In genomic region chrY:14410549-14411030, GRCh38 we compare ENCODE assay signal across 5 cellular contexts.
A peak's percentile ranks its signal among the peaks of the same experiment; 100 is the strongest.
DNase-seq lines count a peak whose midpoint lies in the region; ATAC-seq, FAIRE-seq and TF ChIP-seq lines count a peak whose summit lies in the region.
"Not testable (repeated sequence)": the region's sequence is repeated elsewhere in the genome, so short reads cannot be mapped to it uniquely, and the experiment has no call there.

No MANE protein-coding gene starts in this region.

- ATAC-seq in GM23338, result peak; percentile 46; the same call in 2 of the 3 replicates
- not testable (repeated sequence) for ATAC-seq in T-helper 17 cell

- not testable (repeated sequence) for H3K14ac ChIP-seq in H1 (ENCODE audit: insufficient read length)

- H2AFZ ChIP-seq in GM23338; H1 (ENCODE audit: low read length): not testable (repeated sequence)

- H3K4ac ChIP-seq in H1 (replicated peaks; ENCODE audit: insufficient read length, low read depth, low read length), result not testable (repeated sequence)

- not testable (repeated sequence) for H3F3A ChIP-seq in GM23338 (replicated peaks; ENCODE audit: low read depth)

- peak overlapping the region; percentile 39 for H3K4me3 ChIP-seq in GM23338
- not testable (repeated sequence) for H3K4me3 ChIP-seq in H1 (ENCODE audit: extremely low read depth in 1 of 4, insufficient read depth in 2 of 4, low read depth in 3 of 4, low read length in 4 of 4); iPS DF 6.9 (ENCODE audit: low read length)

- H3K4me3 Mint-ChIP-seq in GM23338 (peak overlapping the region; percentile 20; the same call in 2 of the 3 replicates), T-helper 17 cell (peak overlapping the region; percentile 19)

- not testable (repeated sequence) for H2BK120ac ChIP-seq in H1 (replicated peaks; ENCODE audit: low read depth, low read length)

- H4K91ac ChIP-seq in H1 (replicated peaks; ENCODE audit: insufficient read length, low read length), result not testable (repeated sequence)

- DNase-seq in GM23338 (ENCODE audit: low spot score) (peak; percentile 64), H1 (ENCODE audit: low read depth in 1 of 2, low spot score in 2 of 2) (peak; percentile 25 to 50), iPS DF 19.7 (ENCODE audit: low read depth, low spot score) (peak; percentile 42), iPS DF 6.9 (ENCODE audit: low read depth, low spot score) (peak; percentile 4)
- not testable (repeated sequence) for DNase-seq in T-helper 17 cell

- not testable (repeated sequence) for H3K79me1 ChIP-seq in H1 (ENCODE audit: low read depth, low read length)

- H3K9me3 Mint-ChIP-seq in GM23338, result not testable (repeated sequence)

- H3K4me1 Mint-ChIP-seq in GM23338, result peaks cover 41% of the 10 kb centered on the region
- not testable (repeated sequence) for H3K4me1 Mint-ChIP-seq in T-helper 17 cell

- H3K36me3 Mint-ChIP-seq in GM23338 (ENCODE audit: low read depth); T-helper 17 cell (ENCODE audit: low read depth): not testable (repeated sequence)

- peak overlapping the region; percentile 64 for H3K4me2 ChIP-seq in GM23338
- peak overlapping the region in 1 of 2 experiments; percentile 39; a peak in 2 of 4 replicates for H3K4me2 ChIP-seq in H1 (ENCODE audit: insufficient read depth in 1 of 2, low read depth in 2 of 2, low read length in 2 of 2)

- not testable (repeated sequence) for H2BK5ac ChIP-seq in H1 (ENCODE audit: low read depth, low read length)

- H3K9ac ChIP-seq in H1 (replicated peaks in 1 of 4; ENCODE audit: extremely low read depth in 1 of 4, low read depth in 3 of 4, low read length in 3 of 4), result not testable (repeated sequence)

- H3K79me2 ChIP-seq in GM23338 (replicated peaks; ENCODE audit: insufficient read depth); H1 (ENCODE audit: control insufficient read depth in 1 of 2, insufficient read depth in 2 of 2, low read length in 2 of 2): not testable (repeated sequence)

- not testable (repeated sequence) for H4K8ac ChIP-seq in H1 (ENCODE audit: extremely low read depth, insufficient read depth, low read length)

- POLR2A ChIA-PET in H1 (lab: Charles Lee; ENCODE audit: partially characterized antibody), result not testable (repeated sequence)

- not testable (repeated sequence) for H2BK12ac ChIP-seq in H1 (ENCODE audit: low read depth, low read length)

- not testable (repeated sequence) for TF ChIP-seq POLR2A in H1 (IDR thresholded peaks at IDR 0.05; ENCODE audit: control extremely low read depth in 1 of 2, low read depth in 2 of 2, low read length in 2 of 2)

- not testable (repeated sequence) for H3K27me3 Mint-ChIP-seq in GM23338 (ENCODE audit: insufficient read depth, low read depth, poor library complexity); T-helper 17 cell

- not testable (repeated sequence) for H3K18ac ChIP-seq in H1 (ENCODE audit: extremely low read depth, low read length)

- H4K20me1 ChIP-seq in GM23338 (replicated peaks; ENCODE audit: insufficient read depth); H1 (replicated peaks in 1 of 2; ENCODE audit: control insufficient read depth in 1 of 2, insufficient read depth in 2 of 2, low read length in 2 of 2): not testable (repeated sequence)

- not testable (repeated sequence) for H2BK15ac ChIP-seq in H1 (ENCODE audit: low read length)

- CTCF ChIA-PET in H1 (lab: Charles Lee; ENCODE audit: partially characterized antibody), result not testable (repeated sequence)

- 9% methylated on average over 7 of the region's 8 CpGs; no CpG with 5 or more reads in 1 of the 2 experiments for WGBS in H1 (ENCODE audit: extremely low coverage in 1 of 2, insufficient coverage in 1 of 2, insufficient read length in 1 of 2, insufficient replicate concordance in 2 of 2, low coverage in 1 of 2, low lambda C conversion rate in 2 of 2, missing lambda C conversion rate in 1 of 2), 2 experiments
- no CpG with 5 or more reads among the region's 8 CpGs for WGBS in iPS DF 6.9 (ENCODE audit: insufficient coverage, insufficient read length)

- not testable (repeated sequence) for H3K23ac ChIP-seq in H1 (ENCODE audit: insufficient read length)

- not testable (repeated sequence) for H3K9me2 ChIP-seq in GM23338 (ENCODE audit: insufficient read depth)

- not testable (repeated sequence) for FAIRE-seq in H1 (lab: Jason Lieb, UNC)

- not testable (repeated sequence) for H4K5ac ChIP-seq in H1 (ENCODE audit: insufficient read length, low read depth, low read length)

- not testable (repeated sequence) for TF ChIP-seq RAD21 in H1 (IDR thresholded peaks at IDR 0.05 in 1 of 2, conservative IDR thresholded peaks at IDR 0.05 in 1 of 2; ENCODE audit: low read depth in 2 of 2, low read length in 2 of 2)

- H3K4me1 ChIP-seq in GM23338 (ENCODE audit: insufficient read depth) (peaks cover 32% of the 10 kb centered on the region), H1 (replicated peaks in 1 of 4; ENCODE audit: control insufficient read depth in 3 of 4, insufficient read depth in 4 of 4, low read length in 3 of 4) (peaks cover 0 to 11% (median 4%) of the 10 kb centered on the region in 4 experiments; a peak in 3 of 7 replicates)
- H3K4me1 ChIP-seq in iPS DF 6.9 (ENCODE audit: control insufficient read depth, insufficient read depth, low read length), result not testable (repeated sequence)

- H3K27ac Mint-ChIP-seq in GM23338, result peak overlapping the region; percentile 59; the same call in 1 of the 2 replicates
- H3K27ac Mint-ChIP-seq in T-helper 17 cell, result not testable (repeated sequence)

- H3K27me3 ChIP-seq in GM23338 (ENCODE audit: insufficient read depth); H1 (replicated peaks in 1 of 4; ENCODE audit: control insufficient read depth in 3 of 4, extremely low read depth in 1 of 4, insufficient read depth in 3 of 4, low read length in 3 of 4); iPS DF 6.9 (ENCODE audit: control insufficient read depth, insufficient read depth, low read length): not testable (repeated sequence)

- not testable (repeated sequence) for TF ChIP-seq EP300 in H1 (IDR thresholded peaks at IDR 0.05; ENCODE audit: borderline replicate concordance in 1 of 2, low read depth in 2 of 2, low read length in 2 of 2)

- not testable (repeated sequence) for H2AK5ac ChIP-seq in H1 (ENCODE audit: low read depth, low read length)

- not testable (repeated sequence) for H3K23me2 ChIP-seq in H1 (ENCODE audit: low read depth, low read length)

- H3K9me3 ChIP-seq in T-helper 17 cell (ENCODE audit: control insufficient read depth, low read length, poor library complexity, severe bottlenecking); H1 (ENCODE audit: insufficient read depth in 2 of 2, low read depth in 1 of 2, low read length in 1 of 2); iPS DF 6.9 (ENCODE audit: control insufficient read depth, insufficient read depth, low read length): not testable (repeated sequence)

- H3K27ac ChIP-seq in GM23338 (ENCODE audit: low read depth); H1 (ENCODE audit: low read depth, low read length); iPS DF 6.9 (ENCODE audit: low read length): not testable (repeated sequence)

- H3K36me3 ChIP-seq in GM23338 (ENCODE audit: insufficient read depth); H1 (ENCODE audit: control insufficient read depth in 2 of 4, insufficient read depth in 4 of 4, low read length in 3 of 4); iPS DF 6.9 (ENCODE audit: control insufficient read depth, insufficient read depth, low read length): not testable (repeated sequence)

- TF ChIP-seq CTCF in GM23338 (conservative IDR thresholded peaks at IDR 0.05; ENCODE audit: low read depth in 2 of 2); H1 (IDR thresholded peaks at IDR 0.05; ENCODE audit: control extremely low read depth in 1 of 3, insufficient read depth in 1 of 3, low read depth in 1 of 3, low read length in 3 of 3): not testable (repeated sequence)

- not testable (repeated sequence) for H3K56ac ChIP-seq in H1 (replicated peaks; ENCODE audit: insufficient read length, low read depth, low read length)

- H2BK20ac ChIP-seq in H1 (ENCODE audit: low read length), result not testable (repeated sequence)
